In the genomic region with DNA sequence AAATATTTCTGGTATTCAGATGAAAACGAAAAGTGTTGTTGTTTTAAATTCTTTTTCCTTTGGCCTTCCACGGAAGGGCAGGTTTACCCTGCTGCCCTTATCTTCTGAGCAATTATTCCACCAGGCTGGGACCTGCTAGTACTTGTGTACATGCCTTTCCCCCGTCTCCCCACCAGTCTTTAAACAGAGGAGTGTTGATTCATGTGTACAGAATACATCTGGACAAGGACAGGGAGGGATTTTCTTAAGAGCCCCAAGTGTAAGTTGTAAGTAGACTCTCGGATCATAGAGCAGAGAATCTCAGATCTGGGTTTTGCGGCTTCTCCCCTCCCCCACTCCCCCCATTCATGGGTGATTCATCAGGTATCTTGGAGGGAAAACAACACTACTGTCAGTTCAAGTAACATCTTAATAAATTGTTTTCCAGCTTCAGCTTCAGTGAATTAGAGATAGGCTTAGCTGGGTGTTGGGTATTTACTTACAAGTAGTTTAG, we compare ENCODE assay signal across 8 cellular contexts.
DNase-seq lines count a peak whose midpoint lies in the region; ATAC-seq, FAIRE-seq and TF ChIP-seq lines count a peak whose summit lies in the region.

No MANE protein-coding gene starts in this region.

- ATAC-seq in CD4-positive, CD25-positive, alpha-beta regulatory T cell (ENCODE audit: low read depth in 2 of 2), result peak; percentile 45 to 49
- ATAC-seq in GM12878, result peak; percentile 13; the same call in 1 of the 3 replicates

- peaks cover 2% of the 10 kb centered on the region for H3K4me1 ChIP-seq in CD4-positive, CD25-positive, alpha-beta regulatory T cell (ENCODE audit: control insufficient read depth, insufficient read depth, low read length, poor library complexity, severe bottlenecking)
- H3K4me1 ChIP-seq in GM12878 (ENCODE audit: control insufficient read depth, insufficient read depth, low read length), result no peaks in the 10 kb centered on the region

- 25% methylated on average over 5 of the region's 5 CpGs for WGBS in GM12878 (ENCODE audit: insufficient coverage, insufficient replicate concordance, low lambda C conversion rate, missing lambda C conversion rate)

- FAIRE-seq in GM12878 (lab: Jason Lieb, UNC), result no peak

- POLR2A ChIA-PET in GM12878 (lab: Charles Lee), result no interaction called here

- H2AFZ ChIP-seq in GM12878 (ENCODE audit: control insufficient read depth, low read depth, low read length), result no peak overlapping the region

- H3K27me3 ChIP-seq in CD4-positive, CD25-positive, alpha-beta regulatory T cell (ENCODE audit: control insufficient read depth, insufficient read depth, low read length), result no peaks in the 10 kb centered on the region
- H3K27me3 ChIP-seq in GM12878 (replicated peaks in 1 of 2; ENCODE audit: control insufficient read depth in 2 of 2, insufficient read depth in 2 of 2, low read length in 1 of 2), result no peaks in the 10 kb centered on the region

- H3K27me3 Mint-ChIP-seq in CD4-positive, CD25-positive, alpha-beta regulatory T cell, result no peaks in the 10 kb centered on the region
- no peaks in the 10 kb centered on the region for H3K27me3 Mint-ChIP-seq in neural crest cell (ENCODE audit: low read depth)

- no peaks in the 10 kb centered on the region for H4K20me1 ChIP-seq in GM12878 (ENCODE audit: control insufficient read depth, insufficient read depth)

- CTCF ChIA-PET in GM12878 (lab: Yijun Ruan, JAX), result no interaction called here

- in situ Hi-C loops in GM12878 (cut with MboI), result no loop called here
- in situ Hi-C loops in GM13977 (cut with MboI; ENCODE audit: low pct_unique_long_range_greater_than_20kb, low sequenced_read_pairs, unreplicated experiment), result no loop called here

- TF ChIP-seq CTCF in GM12878 (IDR thresholded peaks at IDR 0.05 in 2 of 3, conservative IDR thresholded peaks at IDR 0.05 in 1 of 3; ENCODE audit: control insufficient read depth in 2 of 3, extremely low read depth in 1 of 3, insufficient read depth in 1 of 3, low read depth in 3 of 3, low read length in 3 of 3) (no peak), neural crest cell (conservative IDR thresholded peaks at IDR 0.05) (no peak), GM13977 (IDR thresholded peaks at IDR 0.05; ENCODE audit: extremely low read depth, insufficient read depth, missing control alignments) (no peak)

- TF ChIP-seq RAD21 in GM12878 (IDR thresholded peaks at IDR 0.05; ENCODE audit: insufficient read depth, low read depth, low read length), result no peak

- intact Hi-C loops in GM12878 (cut with micrococcal nuclease; ENCODE audit: unreplicated experiment), result no loop called here

- H3K36me3 Mint-ChIP-seq in CD4-positive, CD25-positive, alpha-beta regulatory T cell, result peaks cover 75% of the 10 kb centered on the region
- H3K36me3 Mint-ChIP-seq in neural crest cell (ENCODE audit: low read depth), result no peaks in the 10 kb centered on the region

- RAD21 ChIA-PET in GM12878 (lab: Charles Lee; ENCODE audit: unreplicated experiment), result interaction anchor here (1.1 kb wide), 1 partner anchor 18 kb away, joined by 4 read pairs; no protein-coding TSS in a partner anchor

- H3K36me3 ChIP-seq in CD4-positive, CD25-positive, alpha-beta regulatory T cell (ENCODE audit: control insufficient read depth, insufficient read depth, low read length), result peaks cover 85% of the 10 kb centered on the region
- peaks cover 0 to 47% of the 10 kb centered on the region in 2 experiments; a peak in 3 of 4 replicates for H3K36me3 ChIP-seq in GM12878 (ENCODE audit: control insufficient read depth in 2 of 2, insufficient read depth in 2 of 2, low read length in 1 of 2)

- TF ChIP-seq POLR2A in GM12878 (IDR thresholded peaks at IDR 0.05; ENCODE audit: low read depth, low read length), result no peak

- SMC1A ChIA-PET in GM12878 (lab: Charles Lee; ENCODE audit: uncharacterized antibody, unreplicated experiment), result interaction anchor here (0.6 to 1.5 kb wide), 2 partner anchors 26 to 35 kb away, joined by 3 read pairs; no protein-coding TSS in a partner anchor

- no peak overlapping the region for H3K27ac ChIP-seq in CD4-positive, CD25-positive, alpha-beta regulatory T cell (ENCODE audit: insufficient read depth, low read length, poor library complexity, severe bottlenecking)
- no peak overlapping the region for H3K27ac ChIP-seq in GM12878 (ENCODE audit: control insufficient read depth, insufficient read depth)

- H3K4me3 Mint-ChIP-seq in CD4-positive, CD25-positive, alpha-beta regulatory T cell, result no peak overlapping the region
- H3K4me3 Mint-ChIP-seq in neural crest cell, result no peak overlapping the region

- H3K9me3 Mint-ChIP-seq in CD4-positive, CD25-positive, alpha-beta regulatory T cell, result peaks cover 0 to 4% (median 0%) of the 10 kb centered on the region in 7 donors
- no peaks in the 10 kb centered on the region for H3K9me3 Mint-ChIP-seq in neural crest cell

- H3K4me3 ChIP-seq in CD4-positive, CD25-positive, alpha-beta regulatory T cell (ENCODE audit: low read depth, low read length), result no peak overlapping the region
- H3K4me3 ChIP-seq in GM12878, result no peak overlapping the region

- H3K9me3 ChIP-seq in CD4-positive, CD25-positive, alpha-beta regulatory T cell (ENCODE audit: control insufficient read depth in 2 of 2, low read length in 2 of 2), result no peaks in the 10 kb centered on the region
- H3K9me3 ChIP-seq in GM12878 (replicated peaks; ENCODE audit: control insufficient read depth, insufficient read depth, low read length), result no peaks in the 10 kb centered on the region; the same call in 2 of the 3 replicates

- H3K79me2 ChIP-seq in GM12878 (ENCODE audit: control insufficient read depth, insufficient read depth, low read length), result no peaks in the 10 kb centered on the region

- DNase-seq in CD4-positive, CD25-positive, alpha-beta regulatory T cell, result peak in 2 of 3 donors; percentile 11 to 35
- DNase-seq in NCI-H524 treated with DMSO at 0.1 percent for 48 hours (lab: John Stamatoyannopoulos, UW) (peak; percentile 40), GM12878 (ENCODE audit: low read depth, low spot score) (no peak), neural crest cell (ENCODE audit: low read depth, low spot score) (no peak), GM13977 (ENCODE audit: low spot score) (no peak), NCI-H748 treated with DMSO at 0.1 percent for 48 hours (lab: John Stamatoyannopoulos, UW) (no peak), SKM-1 treated with dmso at 0.1 percent for 144 hours (lab: John Stamatoyannopoulos, UW; ENCODE audit: unreplicated experiment) (no peak), RPMI8226 (no peak)

- no peak overlapping the region for H3K4me2 ChIP-seq in GM12878 (ENCODE audit: control insufficient read depth, insufficient read depth)

- no TSS peak for BruUV-seq in GM12878 (replicated peaks; lab: Mats Ljungman, UMichigan)

- peak overlapping the region; percentile 71 to 89 (median 77) for H3K27ac Mint-ChIP-seq in CD4-positive, CD25-positive, alpha-beta regulatory T cell
- H3K27ac Mint-ChIP-seq in neural crest cell (ENCODE audit: unreplicated experiment), result peak overlapping the region; percentile 84

- TF ChIP-seq EP300 in GM12878 (IDR thresholded peaks at IDR 0.05; ENCODE audit: borderline replicate concordance in 1 of 2, control insufficient read depth in 1 of 2, low read depth in 2 of 2, low read length in 2 of 2), result no peak

- no peak overlapping the region for H3K9ac ChIP-seq in GM12878 (ENCODE audit: control insufficient read depth, insufficient read depth, low read length)

- H3K4me1 Mint-ChIP-seq in CD4-positive, CD25-positive, alpha-beta regulatory T cell, result peaks cover 37 to 59% (median 47%) of the 10 kb centered on the region in 4 donors
- peaks cover 14% of the 10 kb centered on the region for H3K4me1 Mint-ChIP-seq in neural crest cell

TF ChIP-seq in GM12878, 131 proteins besides CTCF, POLR2A, EP300 and RAD21 (continues in another document):
- TF ChIP-seq NFYA (IDR thresholded peaks at IDR 0.05; ENCODE audit: borderline replicate concordance, low read depth, low read length) (no peak), YBX1 (IDR thresholded peaks at IDR 0.05) (no peak)
- TF ChIP-seq, protein P1, sequence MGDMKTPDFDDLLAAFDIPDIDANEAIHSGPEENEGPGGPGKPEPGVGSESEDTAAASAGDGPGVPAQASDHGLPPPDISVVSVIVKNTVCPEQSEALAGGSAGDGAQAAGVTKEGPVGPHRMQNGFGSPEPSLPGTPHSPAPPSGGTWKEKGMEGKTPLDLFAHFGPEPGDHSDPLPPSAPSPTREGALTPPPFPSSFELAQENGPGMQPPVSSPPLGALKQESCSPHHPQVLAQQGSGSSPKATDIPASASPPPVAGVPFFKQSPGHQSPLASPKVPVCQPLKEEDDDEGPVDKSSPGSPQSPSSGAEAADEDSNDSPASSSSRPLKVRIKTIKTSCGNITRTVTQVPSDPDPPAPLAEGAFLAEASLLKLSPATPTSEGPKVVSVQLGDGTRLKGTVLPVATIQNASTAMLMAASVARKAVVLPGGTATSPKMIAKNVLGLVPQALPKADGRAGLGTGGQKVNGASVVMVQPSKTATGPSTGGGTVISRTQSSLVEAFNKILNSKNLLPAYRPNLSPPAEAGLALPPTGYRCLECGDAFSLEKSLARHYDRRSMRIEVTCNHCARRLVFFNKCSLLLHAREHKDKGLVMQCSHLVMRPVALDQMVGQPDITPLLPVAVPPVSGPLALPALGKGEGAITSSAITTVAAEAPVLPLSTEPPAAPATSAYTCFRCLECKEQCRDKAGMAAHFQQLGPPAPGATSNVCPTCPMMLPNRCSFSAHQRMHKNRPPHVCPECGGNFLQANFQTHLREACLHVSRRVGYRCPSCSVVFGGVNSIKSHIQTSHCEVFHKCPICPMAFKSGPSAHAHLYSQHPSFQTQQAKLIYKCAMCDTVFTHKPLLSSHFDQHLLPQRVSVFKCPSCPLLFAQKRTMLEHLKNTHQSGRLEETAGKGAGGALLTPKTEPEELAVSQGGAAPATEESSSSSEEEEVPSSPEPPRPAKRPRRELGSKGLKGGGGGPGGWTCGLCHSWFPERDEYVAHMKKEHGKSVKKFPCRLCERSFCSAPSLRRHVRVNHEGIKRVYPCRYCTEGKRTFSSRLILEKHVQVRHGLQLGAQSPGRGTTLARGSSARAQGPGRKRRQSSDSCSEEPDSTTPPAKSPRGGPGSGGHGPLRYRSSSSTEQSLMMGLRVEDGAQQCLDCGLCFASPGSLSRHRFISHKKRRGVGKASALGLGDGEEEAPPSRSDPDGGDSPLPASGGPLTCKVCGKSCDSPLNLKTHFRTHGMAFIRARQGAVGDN (IDR thresholded peaks at IDR 0.05), result no peak

Comparison
In these comparisons a context has a peak if more than half of its experiments do, and no peak if none do; other contexts are left out.
1. DNase-seq: peak in CD4-positive, CD25-positive, alpha-beta regulatory T cell (2 of 3) and NCI-H524 treated with DMSO at 0.1 percent for 48 hours (single experiment); none in GM12878 (single experiment), neural crest cell (single experiment), GM13977 (single experiment), NCI-H748 treated with DMSO at 0.1 percent for 48 hours (single experiment), SKM-1 treated with dmso at 0.1 percent for 144 hours (single experiment) and RPMI8226 (single experiment).